In genomic region chr16:81602377-81602776, GRCh38 we compare ENCODE assay signal across 16 cellular contexts.
"Had no signal": no experiment of that assay in that cellular context is flagged by ENCODE, and none has a peak within 500 bp of the region (broad histone marks: within the 10 kb centered on the region; RNA-seq: fewer than 3 reads in every experiment).

No MANE protein-coding gene starts in this region.

- H3K27ac Mint-ChIP-seq: activated naive CD4-positive, alpha-beta T cell treated with anti-CD3 and anti-CD28 coated beads, Interleukin-2, amount 50 U/mL, for 24 hours; activated T-helper 2 cell treated with anti-CD3 and anti-CD28 coated beads, Interferon-gamma antibody, Interleukin-2, Interleukin-4, amounts not matched to agents 10 μg/mL and 5 μg/mL and 100 μg/mL, durations not matched to agents 14 hours and 24 hours and 36 hours; T-helper 17 cell had no signal

- H3K27me3 ChIP-seq: body of pancreas, esophagus muscularis mucosa, heart right ventricle had no signal

- H3K4me3 ChIP-seq: body of pancreas, esophagus muscularis mucosa, heart right ventricle had no signal

- H3K27ac ChIP-seq: body of pancreas had no signal

- DNase-seq: activated CD4-positive, alpha-beta T cell treated with anti-CD3 and anti-CD28 coated beads, Interleukin-2, amount 50 U/mL, for 1 hour; activated CD4-positive, CD25-positive, alpha-beta regulatory T cell; activated T-cell treated with anti-CD3 and anti-CD28 coated beads for 4 hours; body of pancreas; cerebellar nuclear complex; foreskin melanocyte; heart right ventricle; naive B cell; nucleus accumbens; stimulated activated CD4-positive, alpha-beta T cell treated with anti-CD3 and anti-CD28 coated beads, Interleukin-12 subunit alpha, Interleukin-12 subunit beta, amount 100 ng/mL, for 4 hours; stimulated activated CD4-positive, alpha-beta T cell treated with anti-CD3 and anti-CD28 coated beads, Interleukin-2, amount 100 ng/mL, for 48 hours; stimulated activated naive CD4-positive, alpha-beta T cell treated with Interleukin-2 at 50 U/mL for 16 hours; T-helper 17 cell had no signal

- H3K9me3 ChIP-seq: body of pancreas, esophagus muscularis mucosa, heart right ventricle had no signal

- H3K4me3 Mint-ChIP-seq: activated naive CD4-positive, alpha-beta T cell treated with anti-CD3 and anti-CD28 coated beads, Interleukin-2, amount 50 U/mL, for 24 hours; naive B cell; T-helper 17 cell had no signal

- ATAC-seq: body of pancreas, T-helper 17 cell had no signal

- H3K36me3 Mint-ChIP-seq: activated naive CD4-positive, alpha-beta T cell treated with anti-CD3 and anti-CD28 coated beads, Interleukin-2, amount 50 U/mL, for 24 hours had no signal

- H3K27me3 Mint-ChIP-seq: activated naive CD4-positive, alpha-beta T cell treated with anti-CD3 and anti-CD28 coated beads, Interleukin-2, amount 50 U/mL, for 24 hours; naive B cell; T-helper 17 cell had no signal

- H3K9me3 Mint-ChIP-seq: activated naive CD4-positive, alpha-beta T cell treated with anti-CD3 and anti-CD28 coated beads, Interleukin-2, amount 50 U/mL, for 24 hours; activated T-helper 2 cell treated with anti-CD3 and anti-CD28 coated beads, Interferon-gamma antibody, Interleukin-2, Interleukin-4, amounts not matched to agents 10 μg/mL and 5 μg/mL and 100 μg/mL, durations not matched to agents 14 hours and 24 hours and 36 hours had no signal
